In genomic region chr7:26237035-26237807, GRCh38 we compare ENCODE assay signal across 26 cellular contexts. TPM values are rescaled to one million over a fixed set of nuclear protein-coding genes. Genes with fewer than 3 reads are reported as not detected.
DNase-seq lines count a peak whose midpoint lies in the region; ATAC-seq and TF ChIP-seq lines count a peak whose summit lies in the region.
"Had no signal": no experiment of that assay in that cellular context is flagged by ENCODE, and none has a peak within 500 bp of the region (broad histone marks: within the 10 kb centered on the region; RNA-seq: fewer than 3 reads in every experiment).

No MANE protein-coding gene starts in this region.

- peaks cover 2% of the 10 kb centered on the region for H3K27me3 Mint-ChIP-seq in GM23338 (ENCODE audit: insufficient read depth, low read depth, poor library complexity)
- H3K27me3 Mint-ChIP-seq: activated CD8-positive, alpha-beta T cell treated with anti-CD3 and anti-CD28 coated beads for 36 hours had no signal

- H3K36me3 ChIP-seq in A673 (ENCODE audit: insufficient read depth, low read length, poor library complexity, severe bottlenecking) = no peaks in the 10 kb centered on the region
- no peaks in the 10 kb centered on the region for H3K36me3 ChIP-seq in GM23338 (ENCODE audit: insufficient read depth)
- no peaks in the 10 kb centered on the region for H3K36me3 ChIP-seq in mammary epithelial cell (ENCODE audit: insufficient read depth, low read length)
- H3K36me3 ChIP-seq: BLaER1 treated with 17β-estradiol and CSF1 and Interleukin-3, amounts not matched to agents 10 nM and 100 nM; cardiac muscle cell; right lobe of liver; thyroid gland had no signal

- peak; percentile 32 for DNase-seq in A673 (ENCODE audit: low spot score)
- DNase-seq in GM23338 (ENCODE audit: low spot score) = no peak
- DNase-seq in NB4 (ENCODE audit: low read depth) = peak; percentile 33
- DNase-seq in mammary epithelial cell = peak; percentile 9
- DNase-seq in GM19238 (ENCODE audit: insufficient read length, low spot score) = no peak
- no peak for DNase-seq in NCI-H146 treated with DMSO at 0.1 percent for 48 hours (lab: John Stamatoyannopoulos, UW; ENCODE audit: unreplicated experiment)
- DNase-seq: ACHN; activated CD8-positive, alpha-beta T cell treated with anti-CD3 and anti-CD28 coated beads for 36 hours; activated gamma-delta T cell treated with Interleukin-2 at 50 U/mL for 16 hours; DND-41; KBM-7; NCI-H1105; NCI-H2029; NCI-H345; NCI-H774; OCI-M1; right lobe of liver; SHP77 treated with DMSO at 0.1 percent for 48 hours; stimulated activated CD4-positive, alpha-beta T cell treated with anti-CD3 and anti-CD28 coated beads, Interleukin-4, amount 100 ng/mL, for 4 hours; stimulated activated naive CD4-positive, alpha-beta T cell; thyroid gland had no signal

- H3K4me3 Mint-ChIP-seq in GM23338 = no peak overlapping the region
- H3K4me3 Mint-ChIP-seq: activated CD8-positive, alpha-beta T cell treated with anti-CD3 and anti-CD28 coated beads for 36 hours had no signal

- H3K4me2 ChIP-seq in GM23338 (no peak overlapping the region), mammary epithelial cell (ENCODE audit: insufficient read depth, low read depth, low read length) (no peak overlapping the region)
- H3K4me2 ChIP-seq: BLaER1 treated with 17β-estradiol and CSF1 and Interleukin-3, amounts not matched to agents 10 nM and 100 nM had no signal

- ATAC-seq in GM23338 (no peak), GM21367 (IDR thresholded peaks at IDR 0.05; ENCODE audit: unreplicated experiment) (no peak), GM21576 (IDR thresholded peaks at IDR 0.05; ENCODE audit: unreplicated experiment) (no peak)
- ATAC-seq: activated CD8-positive, alpha-beta T cell treated with anti-CD3 and anti-CD28 coated beads for 36 hours; right lobe of liver had no signal

- H3K27ac ChIP-seq in A673 (ENCODE audit: low read depth, low read length, poor library complexity, severe bottlenecking) (no peak overlapping the region), GM23338 (ENCODE audit: low read depth) (no peak overlapping the region), mammary epithelial cell (ENCODE audit: insufficient read depth, low read depth, low read length) (no peak overlapping the region)
- H3K27ac ChIP-seq: BLaER1 treated with 17β-estradiol and CSF1 and Interleukin-3, amounts not matched to agents 10 nM and 100 nM; cardiac muscle cell; right lobe of liver; thyroid gland had no signal

- H3K4me1 Mint-ChIP-seq in GM23338 = peaks cover 4% of the 10 kb centered on the region; the same call in 2 of the 3 replicates

- H3F3A ChIP-seq in GM23338 (replicated peaks; ENCODE audit: low read depth) = no peaks in the 10 kb centered on the region

- intact Hi-C loops in A673 (cut with micrococcal nuclease; ENCODE audit: unreplicated experiment) (no loop called here), mammary epithelial cell (cut with micrococcal nuclease) (no loop called here)

- no peaks in the 10 kb centered on the region for H3K27me3 ChIP-seq in A673 (replicated peaks; ENCODE audit: insufficient read depth, low read depth, low read length, poor library complexity)
- H3K27me3 ChIP-seq in GM23338 (ENCODE audit: insufficient read depth) = no peaks in the 10 kb centered on the region
- peaks cover 3% of the 10 kb centered on the region for H3K27me3 ChIP-seq in mammary epithelial cell (ENCODE audit: insufficient read depth, low read length)
- H3K27me3 ChIP-seq: BLaER1 treated with 17β-estradiol and CSF1 and Interleukin-3, amounts not matched to agents 10 nM and 100 nM; cardiac muscle cell; right lobe of liver; thyroid gland had no signal

- dilution Hi-C loops in mammary epithelial cell (cut with HindIII; ENCODE audit: low sequenced_read_pairs) = no loop called here

- H3K79me2 ChIP-seq in GM23338 (replicated peaks; ENCODE audit: insufficient read depth) (no peaks in the 10 kb centered on the region), mammary epithelial cell (ENCODE audit: insufficient read depth, low read length) (no peaks in the 10 kb centered on the region)

- no TSS peak for BruUV-seq in A673 (replicated peaks; lab: Mats Ljungman, UMichigan)
- no TSS peak for BruUV-seq in mammary epithelial cell (replicated peaks; lab: Mats Ljungman, UMichigan)

- no peaks in the 10 kb centered on the region for H3K4me1 ChIP-seq in A673 (ENCODE audit: insufficient read depth, low read length, poor library complexity, severe bottlenecking)
- H3K4me1 ChIP-seq in GM23338 (ENCODE audit: insufficient read depth) = peaks cover 5% of the 10 kb centered on the region; the same call in 1 of the 2 replicates
- H3K4me1 ChIP-seq in mammary epithelial cell (ENCODE audit: insufficient read depth, low read length) = no peaks in the 10 kb centered on the region
- H3K4me1 ChIP-seq: BLaER1 treated with 17β-estradiol and CSF1 and Interleukin-3, amounts not matched to agents 10 nM and 100 nM; right lobe of liver; thyroid gland had no signal

- no peak overlapping the region for H3K9ac ChIP-seq in mammary epithelial cell (ENCODE audit: insufficient read depth, low read length)
- H3K9ac ChIP-seq: BLaER1 treated with 17β-estradiol and CSF1 and Interleukin-3, amounts not matched to agents 10 nM and 100 nM had no signal

- no peaks in the 10 kb centered on the region for H3K9me2 ChIP-seq in GM23338 (ENCODE audit: insufficient read depth)

- no peaks in the 10 kb centered on the region for H3K9me3 ChIP-seq in A673 (ENCODE audit: low read depth, low read length, poor library complexity, severe bottlenecking)
- H3K9me3 ChIP-seq in mammary epithelial cell (replicated peaks; ENCODE audit: insufficient read depth, low read length) = no peaks in the 10 kb centered on the region
- H3K9me3 ChIP-seq: BLaER1 treated with 17β-estradiol and CSF1 and Interleukin-3, amounts not matched to agents 10 nM and 100 nM; right lobe of liver; thyroid gland had no signal

- in situ Hi-C loops in mammary epithelial cell (cut with MboI; ENCODE audit: low sequenced_read_pairs in 2 of 2) = no loop called here

- no peaks in the 10 kb centered on the region for H3K36me3 Mint-ChIP-seq in GM23338 (ENCODE audit: low read depth)

- CTCF ChIA-PET in A673 (lab: Charles Lee) (interaction anchor here (0.6 kb wide), 1 partner anchor 37 kb away, joined by 3 read pairs; the partner anchor contains the start of gene HNRNPA2B1), mammary epithelial cell (lab: Charles Lee; ENCODE audit: low non-redundant PET) (no interaction called here)

- H4K20me1 ChIP-seq in GM23338 (replicated peaks; ENCODE audit: insufficient read depth) = no peaks in the 10 kb centered on the region
- no peaks in the 10 kb centered on the region for H4K20me1 ChIP-seq in mammary epithelial cell (ENCODE audit: insufficient read depth, low read length)
- H4K20me1 ChIP-seq: BLaER1 treated with 17β-estradiol and CSF1 and Interleukin-3, amounts not matched to agents 10 nM and 100 nM had no signal

- POLR2A ChIA-PET in A673 (lab: Charles Lee; ENCODE audit: low non-redundant PET) = no interaction called here

- no peak overlapping the region for H3K4me3 ChIP-seq in A673 (ENCODE audit: low read depth, low read length, poor library complexity, severe bottlenecking)
- H3K4me3 ChIP-seq in GM23338 = no peak overlapping the region
- no peak overlapping the region for H3K4me3 ChIP-seq in NB4 (ENCODE audit: low read depth, low read length)
- no peak overlapping the region for H3K4me3 ChIP-seq in mammary epithelial cell (replicated peaks in 1 of 3; ENCODE audit: insufficient read depth in 1 of 3, low read depth in 2 of 3, low read length in 3 of 3)
- H3K4me3 ChIP-seq: BLaER1 treated with 17β-estradiol and CSF1 and Interleukin-3, amounts not matched to agents 10 nM and 100 nM; cardiac muscle cell; right lobe of liver; thyroid gland had no signal

- no peaks in the 10 kb centered on the region for H3K9me3 Mint-ChIP-seq in GM23338
- H3K9me3 Mint-ChIP-seq: activated CD8-positive, alpha-beta T cell treated with anti-CD3 and anti-CD28 coated beads for 36 hours had no signal

- TF ChIP-seq CTCF in A673 (conservative IDR thresholded peaks at IDR 0.05; ENCODE audit: low read depth, low read length) = no peak
- no peak for TF ChIP-seq CTCF in GM23338 (conservative IDR thresholded peaks at IDR 0.05; ENCODE audit: low read depth in 2 of 2)
- TF ChIP-seq CTCF in NB4 (IDR thresholded peaks at IDR 0.05; ENCODE audit: low read depth, low read length) = no peak
- no peak for TF ChIP-seq CTCF in mammary epithelial cell (conservative IDR thresholded peaks at IDR 0.05 in 1 of 2, IDR thresholded peaks at IDR 0.05 in 1 of 2; ENCODE audit: extremely low read depth in 1 of 2, insufficient read depth in 1 of 2, low read depth in 1 of 2, low read length in 2 of 2)

- WGBS in mammary epithelial cell (ENCODE audit: low coverage, missing lambda C conversion rate) = 85% methylated on average over 6 of the region's 6 CpGs

- no peak for TF ChIP-seq POLR2A in NB4 (IDR thresholded peaks at IDR 0.05; ENCODE audit: extremely low read depth, insufficient read length)

- H2AFZ ChIP-seq in GM23338 = peak overlapping the region; percentile 54
- no peak overlapping the region for H2AFZ ChIP-seq in mammary epithelial cell (ENCODE audit: low read depth, low read length)

- no peak overlapping the region for H3K27ac Mint-ChIP-seq in GM23338
- H3K27ac Mint-ChIP-seq: activated CD8-positive, alpha-beta T cell treated with anti-CD3 and anti-CD28 coated beads for 36 hours had no signal

RNA-seq across cellular contexts. Expression of gene CBX3, which starts 35.7 kb away (rescaled TPM):
- 228 TPM in 2 replicates for total RNA-seq in A673 (2021)
- 249 and 272 TPM in 2 replicates for total RNA-seq in GM23338 (2014; rRNA removed; shearing (Covaris generic))
- polyA plus RNA-seq in GM23338 (2016; fragmentation: Nextera tagmentation; extraction: Ambion mirVana) = 226 and 236 TPM in 2 replicates
- total RNA-seq in mammary epithelial cell = 100 to 1,000 TPM in 1 of 2 donors, 10 to 100 TPM in 1; 67.5 to 154 TPM
- 77.3 TPM for polyA plus RNA-seq in mammary epithelial cell
- 25.3 TPM for polyA minus RNA-seq in mammary epithelial cell

RNA-seq across cellular contexts. Expression of gene HNRNPA2B1, which starts 36.7 kb away (rescaled TPM):
- total RNA-seq in A673 (2021) = 1,150 and 1,229 TPM in 2 replicates
- 598 and 602 TPM in 2 replicates for total RNA-seq in GM23338 (2014; rRNA removed; shearing (Covaris generic))
- 1,534 and 1,577 TPM in 2 replicates for polyA plus RNA-seq in GM23338 (2016; fragmentation: Nextera tagmentation; extraction: Ambion mirVana)
- total RNA-seq in mammary epithelial cell = 100 to 1,000 TPM in 1 of 2 donors, 10 to 100 TPM in 1; 62.0 to 506 TPM
- polyA plus RNA-seq in mammary epithelial cell = 291 TPM
- 260 TPM for polyA minus RNA-seq in mammary epithelial cell

RNA-seq across cellular contexts. Expression of gene SNX10, which starts 54.4 kb away (rescaled TPM):
- 0.70 and 1.1 TPM in 2 replicates for total RNA-seq in A673 (2021)
- 14.6 and 17.8 TPM in 2 replicates for total RNA-seq in GM23338 (2014; rRNA removed; shearing (Covaris generic))
- 13.8 and 15.8 TPM in 2 replicates for polyA plus RNA-seq in GM23338 (2016; fragmentation: Nextera tagmentation; extraction: Ambion mirVana)
- 10 to 100 TPM in 1 of 2 donors, 1 to 10 TPM in 1; 6.0 to 13.0 TPM for total RNA-seq in mammary epithelial cell
- polyA plus RNA-seq in mammary epithelial cell = 11.4 TPM
- polyA minus RNA-seq in mammary epithelial cell = 4.5 TPM
- total RNA-seq: HT-29 had no signal

Comparison
In these comparisons a context has a peak if more than half of its experiments do, and no peak if none do; other contexts are left out.
1. DNase-seq: peak in A673 (single experiment), NB4 (single experiment) and mammary epithelial cell (single experiment); none in GM23338 (single experiment), GM19238 (single experiment) and NCI-H146 treated with DMSO at 0.1 percent for 48 hours (single experiment).